In the genomic region with DNA sequence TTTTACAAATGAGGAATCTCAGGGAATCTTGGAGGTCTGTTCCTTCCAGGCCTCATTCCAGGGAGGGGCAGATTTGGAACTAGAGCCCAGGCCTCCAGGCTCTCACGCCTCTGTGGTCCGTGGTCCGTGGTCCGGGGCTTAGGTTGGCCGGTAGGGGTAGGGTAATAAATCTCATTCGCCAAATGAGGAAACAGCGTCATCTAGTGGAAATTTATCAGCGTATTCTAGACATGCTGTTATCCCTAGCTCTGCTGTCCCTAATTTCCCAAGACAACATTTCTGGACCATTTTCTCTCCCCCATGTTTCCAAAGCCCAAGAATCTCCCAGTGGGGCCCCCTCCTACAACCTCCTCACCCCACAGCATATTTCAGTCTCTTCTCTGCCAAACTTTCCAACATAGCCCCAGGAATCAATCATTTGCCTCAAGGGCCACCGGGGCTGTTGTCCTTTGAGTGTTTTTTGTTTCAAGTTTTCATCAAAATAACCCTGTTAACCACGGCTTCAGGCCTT, we compare ENCODE assay signal across 8 cellular contexts.
DNase-seq lines count a peak whose midpoint lies in the region; ATAC-seq lines count a peak whose summit lies in the region.

No MANE protein-coding gene starts in this region.

- peak; percentile 78 for ATAC-seq in GM19468 (IDR thresholded peaks at IDR 0.05; ENCODE audit: extremely low read depth, unreplicated experiment)

- peak; percentile 77 for DNase-seq in DMS 273 treated with DMSO at 0.1 percent for 48 hours (lab: John Stamatoyannopoulos, UW)
- peak; percentile 80 for DNase-seq in HPDE6-E6E7 (ENCODE audit: extremely low spot score)
- DNase-seq in NCI-H774 (lab: John Stamatoyannopoulos, UW) = peak; percentile 82
- DNase-seq in activated T-cell treated with anti-CD3 and anti-CD28 coated beads, Interleukin-2, amount 50 U/mL, for 48 hours = peak; percentile 32 to 44
- peak; percentile 88 for DNase-seq in foreskin melanocyte
- DNase-seq in non-pigmented ciliary epithelial cell (ENCODE audit: low read depth) = peak; percentile 67
- DNase-seq in NK-92 (lab: John Stamatoyannopoulos, UW; ENCODE audit: unreplicated experiment) = no peak
